Comparison of ENCODE assay signal across 20 cellular contexts in the genomic region with DNA sequence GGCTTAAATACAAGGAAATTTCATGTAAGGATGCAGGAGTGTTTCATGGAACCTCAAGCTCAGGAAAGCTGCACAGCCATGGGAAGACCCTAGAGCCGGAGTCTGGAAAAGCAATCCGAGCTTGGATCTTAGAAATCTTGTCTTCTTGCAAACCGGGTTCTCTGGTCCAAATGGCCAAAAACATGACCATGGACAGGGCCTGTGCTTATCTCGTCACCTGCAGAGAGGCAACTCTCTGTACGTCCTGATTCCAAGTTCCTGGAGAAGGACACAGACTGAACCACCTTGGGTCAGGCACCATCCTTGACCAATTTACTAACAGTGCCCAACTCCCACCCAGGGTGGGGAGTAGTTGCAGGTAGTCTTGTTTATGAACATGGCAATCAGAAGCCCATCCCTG.
DNase-seq lines count a peak whose midpoint lies in the region; ATAC-seq, FAIRE-seq and TF ChIP-seq lines count a peak whose summit lies in the region.
"Had no signal": no experiment of that assay in that cellular context is flagged by ENCODE, and none has a peak within 500 bp of the region (broad histone marks: within the 10 kb centered on the region; RNA-seq: fewer than 3 reads in every experiment).

No MANE protein-coding gene starts in this region.

- peak overlapping the region; percentile 17; the same call in 1 of the 2 replicates for H3K9ac ChIP-seq in GM12878 (ENCODE audit: control insufficient read depth, insufficient read depth, low read length)

- no peak for TF ChIP-seq CTCF in HEK293 (tag by site-specific recombination; IDR thresholded peaks at IDR 0.05)
- no peak for TF ChIP-seq CTCF in GM12878 (IDR thresholded peaks at IDR 0.05 in 2 of 3, conservative IDR thresholded peaks at IDR 0.05 in 1 of 3; ENCODE audit: control insufficient read depth in 2 of 3, extremely low read depth in 1 of 3, insufficient read depth in 1 of 3, low read depth in 3 of 3, low read length in 3 of 3)
- TF ChIP-seq CTCF in omental fat pad (IDR thresholded peaks at IDR 0.05), result no peak
- no peak for TF ChIP-seq CTCF in GM10266 (IDR thresholded peaks at IDR 0.05; ENCODE audit: control insufficient read depth, insufficient read depth, low read depth, missing control alignments)

- CTCF ChIA-PET in HEK293 (lab: Yijun Ruan, JAX), result interaction anchor here (0.8 kb wide), 1 partner anchor 33 kb away, joined by 3 read pairs; no protein-coding TSS in a partner anchor
- CTCF ChIA-PET in GM12878 (lab: Yijun Ruan, JAX), result interaction anchor here (1.6 to 3.6 kb wide), 2 partner anchors 33 to 41 kb away, joined by 5 to 24 read pairs; no protein-coding TSS in a partner anchor

- no peaks in the 10 kb centered on the region; the same call in 1 of the 2 replicates for H3K4me1 ChIP-seq in HEK293 (ENCODE audit: control insufficient read depth, insufficient read depth, low read length)
- peaks cover 28% of the 10 kb centered on the region for H3K4me1 ChIP-seq in GM12878 (ENCODE audit: control insufficient read depth, insufficient read depth, low read length)

- SMC1A ChIA-PET in GM12878 (lab: Charles Lee; ENCODE audit: uncharacterized antibody, unreplicated experiment), result interaction anchor here (1.0 to 5.0 kb wide), 9 partner anchors 14 to 182 kb away, joined by 3 to 56 read pairs (median 9); partner anchors contain the start of gene SERINC5

- H3K9me3 Mint-ChIP-seq in activated naive CD8-positive, alpha-beta T cell (ENCODE audit: low read depth), result no peaks in the 10 kb centered on the region
- H3K9me3 Mint-ChIP-seq in activated naive CD8-positive, alpha-beta T cell treated with anti-CD3 and anti-CD28 coated beads, Interleukin-2, amount 50 U/mL, for 24 hours, result no peaks in the 10 kb centered on the region

- POLR2A ChIA-PET in HEK293 (lab: Yijun Ruan, JAX) (no interaction called here), GM12878 (lab: Charles Lee) (interaction anchor here (0.9 to 2.0 kb wide), 5 partner anchors 18 to 531 kb away, joined by 3 to 11 read pairs (median 5); partner anchors contain the start of gene SERINC5)

- no peaks in the 10 kb centered on the region for H4K20me1 ChIP-seq in GM12878 (ENCODE audit: control insufficient read depth, insufficient read depth)

- no peaks in the 10 kb centered on the region for H3K79me2 ChIP-seq in GM12878 (ENCODE audit: control insufficient read depth, insufficient read depth, low read length)

- H3K9me3 ChIP-seq in HEK293 (ENCODE audit: control insufficient read depth, insufficient read depth, low read depth, low read length), result no peaks in the 10 kb centered on the region
- H3K9me3 ChIP-seq in GM12878 (replicated peaks; ENCODE audit: control insufficient read depth, insufficient read depth, low read length), result peaks cover 3% of the 10 kb centered on the region; the same call in 2 of the 3 replicates

- H3K36me3 ChIP-seq in HEK293 (ENCODE audit: control insufficient read depth in 2 of 2, insufficient read depth in 1 of 2, low read length in 2 of 2) (no peaks in the 10 kb centered on the region), GM12878 (ENCODE audit: control insufficient read depth in 2 of 2, insufficient read depth in 2 of 2, low read length in 1 of 2) (no peaks in the 10 kb centered on the region)

- H3K27ac Mint-ChIP-seq in activated naive CD8-positive, alpha-beta T cell, result peak overlapping the region; percentile 59
- no peak overlapping the region for H3K27ac Mint-ChIP-seq in activated naive CD8-positive, alpha-beta T cell treated with anti-CD3 and anti-CD28 coated beads, Interleukin-2, amount 50 U/mL, for 24 hours
- H3K27ac Mint-ChIP-seq: IgD-negative memory B cell had no signal

- H3K4me3 ChIP-seq in HEK293 (ENCODE audit: low read depth, low read length) (no peak overlapping the region), GM12878 (0 out of 2 replicates have a peak overlapping the region, but pooled peaks have one; percentile 59)

- H3K4me2 ChIP-seq in GM12878 (ENCODE audit: control insufficient read depth, insufficient read depth), result peak overlapping the region; percentile 70

- in situ Hi-C loops in GM12878 (cut with MboI), result no loop called here

- H3K4me1 Mint-ChIP-seq in activated naive CD8-positive, alpha-beta T cell (ENCODE audit: low read depth), result peaks cover 57% of the 10 kb centered on the region
- H3K4me1 Mint-ChIP-seq in activated naive CD8-positive, alpha-beta T cell treated with anti-CD3 and anti-CD28 coated beads, Interleukin-2, amount 50 U/mL, for 24 hours, result peaks cover 49% of the 10 kb centered on the region

- TF ChIP-seq POLR2A in GM12878 (IDR thresholded peaks at IDR 0.05; ENCODE audit: low read depth, low read length), result no peak

- H2AFZ ChIP-seq in GM12878 (ENCODE audit: control insufficient read depth, low read depth, low read length), result no peak overlapping the region

- H3K36me3 Mint-ChIP-seq in activated naive CD8-positive, alpha-beta T cell, result peaks cover 4% of the 10 kb centered on the region
- no peaks in the 10 kb centered on the region for H3K36me3 Mint-ChIP-seq in activated naive CD8-positive, alpha-beta T cell treated with anti-CD3 and anti-CD28 coated beads, Interleukin-2, amount 50 U/mL, for 24 hours (ENCODE audit: low read depth)
- H3K36me3 Mint-ChIP-seq: IgD-negative memory B cell had no signal

- no peak for TF ChIP-seq RAD21 in GM12878 (IDR thresholded peaks at IDR 0.05; ENCODE audit: insufficient read depth, low read depth, low read length)

- no peak for TF ChIP-seq EP300 in GM12878 (IDR thresholded peaks at IDR 0.05; ENCODE audit: borderline replicate concordance in 1 of 2, control insufficient read depth in 1 of 2, low read depth in 2 of 2, low read length in 2 of 2)

- H3K27ac ChIP-seq in HEK293 (ENCODE audit: extremely low read depth, low read depth, low read length) (no peak overlapping the region), GM12878 (ENCODE audit: control insufficient read depth, insufficient read depth) (peak overlapping the region; percentile 74)

- no peak for DNase-seq in activated naive CD8-positive, alpha-beta T cell treated with anti-CD3 and anti-CD28 coated beads, Interleukin-2, amount 50 U/mL, for 24 hours
- DNase-seq in GM12878 (ENCODE audit: low read depth, low spot score) (no peak), omental fat pad (ENCODE audit: low spot score) (no peak), GM10266 (ENCODE audit: extremely low spot score) (no peak)
- DNase-seq in activated CD8-positive, alpha-beta memory T cell treated with anti-CD3 and anti-CD28 coated beads, Interleukin-2, amount 50 U/mL, for 48 hours, result no peak
- DNase-seq: GOT3, HCEC 1CT, Karpas-422, MV-4-11, NCI-H1417 treated with DMSO at 0.1 percent for 48 hours, NCI-H187, NCI-H446 treated with DMSO at 0.1 percent for 48 hours, NCI-H526 treated with DMSO at 0.1 percent for 48 hours, Right ventricle myocardium superior, SW 1271 had no signal

- intact Hi-C loops in GM12878 (cut with micrococcal nuclease; ENCODE audit: unreplicated experiment), result no loop called here

- no TSS peak for BruUV-seq in GM12878 (replicated peaks; lab: Mats Ljungman, UMichigan)

- H3K27me3 ChIP-seq in GM12878 (replicated peaks in 1 of 2; ENCODE audit: control insufficient read depth in 2 of 2, insufficient read depth in 2 of 2, low read length in 1 of 2), result no peaks in the 10 kb centered on the region

- WGBS in GM12878 (ENCODE audit: insufficient coverage, insufficient replicate concordance, low lambda C conversion rate, missing lambda C conversion rate), result 85% methylated on average over 5 of the region's 5 CpGs

- ATAC-seq in activated naive CD8-positive, alpha-beta T cell treated with anti-CD3 and anti-CD28 coated beads, Interleukin-2, amount 50 U/mL, for 24 hours, result no peak
- ATAC-seq in GM12878, result no peak
- no peak for ATAC-seq in omental fat pad (ENCODE audit: low FRiP score)

- RAD21 ChIA-PET in GM12878 (lab: Charles Lee; ENCODE audit: unreplicated experiment), result interaction anchor here (1.1 to 3.2 kb wide), 5 partner anchors 15 to 132 kb away, joined by 3 to 41 read pairs (median 5); partner anchors contain the start of gene SERINC5

- H3K27me3 Mint-ChIP-seq in activated naive CD8-positive, alpha-beta T cell, result no peaks in the 10 kb centered on the region
- H3K27me3 Mint-ChIP-seq in activated naive CD8-positive, alpha-beta T cell treated with anti-CD3 and anti-CD28 coated beads, Interleukin-2, amount 50 U/mL, for 24 hours, result no peaks in the 10 kb centered on the region
- H3K27me3 Mint-ChIP-seq: B cell had no signal

- FAIRE-seq in GM12878 (lab: Jason Lieb, UNC), result no peak
- FAIRE-seq: G401.6 had no signal

- no peak overlapping the region for H3K4me3 Mint-ChIP-seq in activated naive CD8-positive, alpha-beta T cell
- no peak overlapping the region for H3K4me3 Mint-ChIP-seq in activated naive CD8-positive, alpha-beta T cell treated with anti-CD3 and anti-CD28 coated beads, Interleukin-2, amount 50 U/mL, for 24 hours

TF ChIP-seq in HEK293, 187 proteins besides CTCF, POLR2A, EP300 and RAD21 (continues in another document):
- TF ChIP-seq ZNF830 (tag by site-specific recombination; IDR thresholded peaks at IDR 0.05; ENCODE audit: low read depth), result no peak
- TF ChIP-seq IKZF3 (tag by site-specific recombination; IDR thresholded peaks at IDR 0.05), result no peak
- TF ChIP-seq ZNF660 (tag by site-specific recombination; IDR thresholded peaks at IDR 0.05), result no peak
- no peak for TF ChIP-seq ZNF548 (tag by site-specific recombination; IDR thresholded peaks at IDR 0.05)

TF ChIP-seq in GM12878, 131 proteins besides CTCF, POLR2A, EP300 and RAD21:
- TF ChIP-seq JUND (IDR thresholded peaks at IDR 0.05; ENCODE audit: low read depth, low read length), result no peak
- TF ChIP-seq FOXK2 (IDR thresholded peaks at IDR 0.05), result no peak
